Comparison of ENCODE assay signal across 20 cellular contexts in the genomic region with DNA sequence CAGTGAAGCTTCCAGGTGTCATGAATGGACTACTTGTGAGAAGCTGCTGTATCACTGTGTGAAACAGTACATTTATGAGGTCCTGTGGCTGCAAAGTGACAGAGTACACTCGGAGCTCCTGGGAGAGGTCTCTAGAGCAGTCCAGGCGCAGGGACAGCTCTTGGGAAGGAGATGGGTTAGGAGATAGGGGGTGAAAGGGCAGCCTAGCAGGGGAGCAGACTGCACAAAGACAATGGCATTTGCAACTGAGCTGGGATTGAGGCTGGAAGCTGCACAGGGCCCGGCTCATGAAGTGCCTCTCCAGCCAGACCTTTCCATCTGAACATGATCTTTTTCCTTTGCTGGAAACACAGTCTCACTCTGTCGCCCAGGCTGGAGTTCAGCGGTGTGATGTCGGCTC.
"Had no signal": no experiment of that assay in that cellular context is flagged by ENCODE, and none has a peak within 500 bp of the region (broad histone marks: within the 10 kb centered on the region; RNA-seq: fewer than 3 reads in every experiment).

No MANE protein-coding gene starts in this region.

- H3K9me3 ChIP-seq: psoas muscle, stomach, thoracic aorta, transverse colon had no signal

- H3K4me3 Mint-ChIP-seq: endodermal cell; immature natural killer cell; natural killer cell treated with Interleukin-12 subunit alpha and Interleukin-12 subunit beta and Interleukin-15 and Interleukin-18, amount 100 ng/mL, for 72 hours had no signal

- H3K9me3 Mint-ChIP-seq: endodermal cell; immature natural killer cell; natural killer cell treated with Interleukin-12 subunit alpha and Interleukin-12 subunit beta and Interleukin-15 and Interleukin-18, amount 100 ng/mL, for 72 hours had no signal

- H3K4me1 Mint-ChIP-seq: immature natural killer cell had no signal

- H3K36me3 Mint-ChIP-seq: immature natural killer cell; natural killer cell treated with Interleukin-12 subunit alpha and Interleukin-12 subunit beta and Interleukin-15 and Interleukin-18, amount 100 ng/mL, for 72 hours had no signal

- DNase-seq: effector CD4-positive, alpha-beta T cell; endodermal cell; erythroblast; foreskin keratinocyte; immature natural killer cell; kidney; left cardiac atrium; left ventricle myocardium superior; mesenchymal stem cell; midbrain; psoas muscle; retina; stimulated activated CD4-positive, alpha-beta T cell treated with anti-CD3 and anti-CD28 coated beads, Interleukin-2, amount 100 ng/mL, for 24 hours; stimulated activated naive CD4-positive, alpha-beta T cell; stomach; substantia nigra; transverse colon had no signal

- ATAC-seq: foreskin keratinocyte; left cardiac atrium; natural killer cell treated with Interleukin-12 subunit alpha and Interleukin-12 subunit beta and Interleukin-15 and Interleukin-18, amount 100 ng/mL, for 72 hours; psoas muscle; sciatic nerve had no signal

- H3K27ac Mint-ChIP-seq: endodermal cell; immature natural killer cell; natural killer cell treated with Interleukin-12 subunit alpha and Interleukin-12 subunit beta and Interleukin-15 and Interleukin-18, amount 100 ng/mL, for 72 hours had no signal
